12 cellular contexts compared by ENCODE assay signal in the genomic region with DNA sequence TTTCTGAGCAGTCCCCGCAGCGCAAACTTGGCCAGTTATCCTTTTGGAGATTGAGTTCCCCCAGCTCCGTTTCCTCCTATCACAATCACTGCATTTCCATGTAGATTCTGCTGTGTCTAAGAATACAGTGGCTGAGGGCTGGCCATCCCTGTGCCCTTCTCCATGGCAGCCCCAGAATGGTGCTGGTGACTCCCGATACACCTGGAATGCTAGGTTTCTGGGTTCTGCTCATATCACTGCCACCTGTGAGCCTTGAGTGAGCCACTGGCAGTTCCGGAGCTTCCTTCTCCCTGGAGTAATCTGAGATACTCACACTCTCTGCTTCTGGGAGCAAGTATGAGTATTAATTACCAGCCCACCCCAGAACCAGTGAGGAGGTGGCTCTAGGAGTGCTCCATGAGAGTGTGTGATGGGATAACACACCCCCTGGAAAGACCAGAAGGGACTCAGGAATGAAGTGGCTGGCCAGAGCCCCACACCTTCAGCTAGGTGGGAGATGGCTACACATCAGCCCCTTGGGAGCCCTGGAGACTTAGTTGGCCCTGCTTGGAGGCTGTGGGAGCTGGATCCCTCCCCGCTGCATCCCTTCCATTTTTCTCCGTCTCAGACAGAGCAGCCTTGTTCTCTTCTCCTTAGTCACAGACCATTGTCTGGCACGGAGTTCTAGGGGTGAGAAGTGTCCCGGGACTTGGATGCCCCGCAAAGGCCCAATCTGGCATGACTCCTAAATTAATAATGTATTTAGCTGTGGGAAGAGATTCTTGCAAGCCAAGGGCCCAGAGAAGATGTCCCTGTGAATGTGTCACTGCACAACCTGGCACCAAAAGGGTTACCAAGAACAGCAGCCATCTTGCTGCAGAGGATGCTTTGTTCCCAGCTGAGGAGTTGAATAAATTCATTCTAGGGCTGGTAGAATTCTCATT. TPM values are rescaled to one million over a fixed set of nuclear protein-coding genes. Genes with fewer than 3 reads are reported as not detected.
A peak's percentile ranks its signal among the peaks of the same experiment; 100 is the strongest.
DNase-seq lines count a peak whose midpoint lies in the region; ATAC-seq, FAIRE-seq and TF ChIP-seq lines count a peak whose summit lies in the region.
"Had no signal": no experiment of that assay in that cellular context is flagged by ENCODE, and none has a peak within 500 bp of the region (broad histone marks: within the 10 kb centered on the region; RNA-seq: fewer than 3 reads in every experiment).

No MANE protein-coding gene starts in this region.

- no peaks in the 10 kb centered on the region for H3K9me3 ChIP-seq in SK-N-MC (ENCODE audit: low read depth, low read length)

- H3K27ac Mint-ChIP-seq in nephron progenitor cell: peak overlapping the region; percentile 98
- H3K27ac Mint-ChIP-seq: dendritic cell treated with granulocyte-macrophage colony-stimulating factor and Interleukin-4, amounts not matched to agents 40 ng/mL and 50 ng/mL, for 4 days had no signal

- H3K4me1 Mint-ChIP-seq in nephron progenitor cell: peaks cover 48% of the 10 kb centered on the region

- peaks cover 24% of the 10 kb centered on the region for H3K9me3 Mint-ChIP-seq in nephron progenitor cell
- H3K9me3 Mint-ChIP-seq: dendritic cell treated with granulocyte-macrophage colony-stimulating factor and Interleukin-4, amounts not matched to agents 40 ng/mL and 50 ng/mL, for 4 days had no signal

- ATAC-seq in HG02623 (IDR thresholded peaks at IDR 0.05; ENCODE audit: unreplicated experiment): no peak

- no peak for TF ChIP-seq CTCF in AG10803 (conservative IDR thresholded peaks at IDR 0.05; ENCODE audit: low read length)
- TF ChIP-seq CTCF in nephron progenitor cell (IDR thresholded peaks at IDR 0.05): no peak

- H3K9ac ChIP-seq in SK-N-MC (ENCODE audit: insufficient read length): peak overlapping the region; percentile 52

- DNase-seq in AG10803 (ENCODE audit: low read depth) (peak; percentile 74), SK-N-MC (ENCODE audit: low read depth, low spot score) (no peak), fibroblast of peridontal ligament (ENCODE audit: extremely low read depth) (peak; percentile 39), nephron progenitor cell (no peak), NCI-H69 (lab: John Stamatoyannopoulos, UW) (no peak), frontal cortex (ENCODE audit: low spot score in 2 of 2) (no peak)
- no peak for DNase-seq in activated CD8-positive, alpha-beta memory T cell treated with anti-CD3 and anti-CD28 coated beads, Interleukin-2, amount 50 U/mL, for 4 hours
- DNase-seq: activated T-cell treated with anti-CD3 and anti-CD28 coated beads, Interleukin-2, amount 50 U/mL, for 1 hour; NCI-H1417 treated with DMSO at 0.1 percent for 48 hours; NK-92 treated with Interleukin-12 subunit alpha and Interleukin-12 subunit beta, amount 100 ng/mL, for 24 hours had no signal

- H3K4me3 ChIP-seq in AG10803 (ENCODE audit: low read length) (no peak overlapping the region), SK-N-MC (peak overlapping the region; percentile 77; the same call in 1 of the 2 replicates)

- no peak for FAIRE-seq in frontal cortex (lab: Jason Lieb, UNC)

- H3K4me3 Mint-ChIP-seq in nephron progenitor cell: peak overlapping the region; percentile 75
- H3K4me3 Mint-ChIP-seq: dendritic cell treated with granulocyte-macrophage colony-stimulating factor and Interleukin-4, amounts not matched to agents 40 ng/mL and 50 ng/mL, for 4 days had no signal

- peaks cover 63% of the 10 kb centered on the region for H3K36me3 Mint-ChIP-seq in nephron progenitor cell (ENCODE audit: low read depth)

- H3K36me3 ChIP-seq in SK-N-MC (ENCODE audit: insufficient read depth, low read length): no peaks in the 10 kb centered on the region

- H3K27ac ChIP-seq in SK-N-MC: peak overlapping the region; percentile 97

- H3K27me3 Mint-ChIP-seq in nephron progenitor cell (ENCODE audit: low read depth, poor library complexity): peaks cover 4% of the 10 kb centered on the region

RNA-seq across cellular contexts. Expression of gene PCDHGC5, which starts 4.9 kb away (rescaled TPM):
- total RNA-seq in frontal cortex: 4.9 TPM

RNA-seq across cellular contexts. Expression of gene PCDHGC4, which starts 8.9 kb away (rescaled TPM):
- 65.2 TPM for total RNA-seq in frontal cortex

RNA-seq across cellular contexts. Expression of gene PCDHGC3, which starts 18.0 kb away (rescaled TPM):
- total RNA-seq in frontal cortex: 20.8 TPM

Comparison
In these comparisons a context has a peak if more than half of its experiments do, and no peak if none do; other contexts are left out.
1. DNase-seq: peak in AG10803 (single experiment) and fibroblast of peridontal ligament (single experiment); none in SK-N-MC (single experiment), nephron progenitor cell (single experiment), NCI-H69 (single experiment), frontal cortex (0 of 2) and activated CD8-positive, alpha-beta memory T cell treated with anti-CD3 and anti-CD28 coated beads, Interleukin-2, amount 50 U/mL, for 4 hours (single experiment).